9 cellular contexts compared by ENCODE assay signal in the genomic region with DNA sequence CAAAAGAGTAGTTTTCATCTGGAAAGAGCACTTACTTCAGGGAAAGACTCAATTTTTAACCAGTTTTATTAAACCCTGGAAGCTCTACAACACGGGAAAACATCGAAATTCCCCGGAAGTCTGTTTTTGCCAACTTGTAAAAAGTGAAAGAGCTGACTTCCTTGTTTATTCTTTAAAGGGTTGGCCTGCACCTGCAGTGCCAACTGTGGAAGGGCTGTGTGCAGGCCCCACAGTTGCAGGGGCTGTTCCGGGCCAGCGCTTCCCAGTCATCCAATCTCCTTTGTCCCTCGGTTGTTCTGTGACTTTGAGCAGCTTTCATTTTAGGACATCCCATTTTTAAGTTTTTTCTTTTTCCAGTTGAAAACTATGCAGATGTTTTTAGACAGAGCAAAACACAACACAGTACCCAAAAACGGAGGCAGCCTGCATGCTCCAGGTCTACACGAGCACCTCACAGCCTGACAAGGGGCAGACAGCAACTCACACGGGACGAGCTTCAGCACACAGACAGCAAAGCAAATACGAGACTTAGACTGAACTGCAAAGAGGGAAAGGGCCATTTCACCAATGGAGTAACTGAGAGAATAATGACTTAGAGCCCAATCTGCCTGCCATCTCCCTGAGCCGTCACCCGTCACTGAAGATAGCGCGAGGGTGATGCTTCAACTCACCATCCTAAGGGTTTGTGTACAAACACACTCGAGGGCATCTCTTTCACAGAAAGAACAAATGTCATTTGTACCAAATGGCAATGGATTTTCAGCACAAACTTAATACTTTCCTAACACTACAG.
DNase-seq lines count a peak whose midpoint lies in the region; ATAC-seq, FAIRE-seq and TF ChIP-seq lines count a peak whose summit lies in the region.
"Had no signal": no experiment of that assay in that cellular context is flagged by ENCODE, and none has a peak within 500 bp of the region (broad histone marks: within the 10 kb centered on the region; RNA-seq: fewer than 3 reads in every experiment).

No MANE protein-coding gene starts in this region.

- TF ChIP-seq CTCF in K562 (IDR thresholded peaks at IDR 0.05 in 2 of 3, conservative IDR thresholded peaks at IDR 0.05 in 1 of 3; ENCODE audit: insufficient read depth in 2 of 3, low read depth in 1 of 3, low read length in 3 of 3), result no peak
- no peak for TF ChIP-seq CTCF in nephron (IDR thresholded peaks at IDR 0.05; ENCODE audit: unreplicated experiment in 3 of 3)

- no peaks in the 10 kb centered on the region for H3K27me3 Mint-ChIP-seq in CD4-positive, CD25-positive, alpha-beta regulatory T cell
- H3K27me3 Mint-ChIP-seq in nephron (ENCODE audit: low read depth), result no peaks in the 10 kb centered on the region

- H3K27ac ChIP-seq in CD4-positive, CD25-positive, alpha-beta regulatory T cell (ENCODE audit: insufficient read depth, low read length, poor library complexity, severe bottlenecking), result no peak overlapping the region
- no peak overlapping the region for H3K27ac ChIP-seq in K562 (ENCODE audit: extremely low read depth, low read depth, low read length)

- no peak for ATAC-seq in CD4-positive, CD25-positive, alpha-beta regulatory T cell (ENCODE audit: low read depth in 2 of 2)
- ATAC-seq in GM21576 (IDR thresholded peaks at IDR 0.05; ENCODE audit: unreplicated experiment) (peak; percentile 56), K562 (no peak), HG03175 (IDR thresholded peaks at IDR 0.05; ENCODE audit: unreplicated experiment) (no peak)

- H3K4me3 Mint-ChIP-seq in CD4-positive, CD25-positive, alpha-beta regulatory T cell, result no peak overlapping the region
- H3K4me3 Mint-ChIP-seq in nephron, result no peak overlapping the region

- peaks cover 34% of the 10 kb centered on the region for H3K36me3 Mint-ChIP-seq in CD4-positive, CD25-positive, alpha-beta regulatory T cell
- H3K36me3 Mint-ChIP-seq in nephron (ENCODE audit: low read depth), result peaks cover 42% of the 10 kb centered on the region

- WGBS in K562 (ENCODE audit: insufficient coverage, low coverage, missing lambda C conversion rate), result 84% methylated on average over 16 of the region's 16 CpGs

- H3K9me1 ChIP-seq in K562 (ENCODE audit: control insufficient read depth, insufficient read depth, low read length), result no peaks in the 10 kb centered on the region

- FAIRE-seq in K562 (lab: Jason Lieb, UNC), result peak; percentile 64

- no peak for TF ChIP-seq RAD21 in K562 (CRISPR knock-in tag; conservative IDR thresholded peaks at IDR 0.05 in 1 of 2, IDR thresholded peaks at IDR 0.05 in 1 of 2)

- POLR2A ChIA-PET in K562 (lab: Yijun Ruan, JAX), result interaction anchor here (1.1 kb wide), 1 partner anchor 328 kb away, joined by 3 read pairs; no protein-coding TSS in a partner anchor

- H3K27me3 ChIP-seq in CD4-positive, CD25-positive, alpha-beta regulatory T cell (ENCODE audit: control insufficient read depth, insufficient read depth, low read length), result no peaks in the 10 kb centered on the region
- H3K27me3 ChIP-seq in K562 (ENCODE audit: control insufficient read depth in 2 of 2, insufficient read depth in 2 of 2, low read length in 2 of 2), result no peaks in the 10 kb centered on the region

- no peaks in the 10 kb centered on the region for H3K79me2 ChIP-seq in K562 (ENCODE audit: control insufficient read depth, insufficient read depth, low read length)

- H2AFZ ChIP-seq in K562 (ENCODE audit: low read depth, low read length), result no peak overlapping the region

- CTCF ChIA-PET in K562 (lab: Yijun Ruan, JAX; ENCODE audit: low intra/inter-chr PET ratio), result no interaction called here

- H3K4me2 ChIP-seq in K562 (ENCODE audit: insufficient read depth, low read length), result no peak overlapping the region

- DNase-seq in CD4-positive, CD25-positive, alpha-beta regulatory T cell, result no peak
- DNase-seq in K562 (ENCODE audit: extremely low read depth in 1 of 4, low spot score in 3 of 4) (no peak), HuH-7 (ENCODE audit: low spot score) (no peak), NCI-H774 (lab: John Stamatoyannopoulos, UW) (no peak)
- DNase-seq in stimulated activated CD4-positive, alpha-beta T cell treated with anti-CD3 and anti-CD28 coated beads, Interleukin-1b, Interleukin-23, amount 100 ng/mL, for 48 hours, result no peak
- DNase-seq: stimulated activated CD4-positive, alpha-beta T cell treated with anti-CD3 and anti-CD28 coated beads, Interleukin-2, amount 100 ng/mL, for 48 hours had no signal

- peak overlapping the region; percentile 50 to 81 (median 79) for H3K27ac Mint-ChIP-seq in CD4-positive, CD25-positive, alpha-beta regulatory T cell
- H3K27ac Mint-ChIP-seq in nephron, result peak overlapping the region; percentile 89 to 91 (median 89)

- H3K9me3 Mint-ChIP-seq in CD4-positive, CD25-positive, alpha-beta regulatory T cell, result no peaks in the 10 kb centered on the region
- no peaks in the 10 kb centered on the region for H3K9me3 Mint-ChIP-seq in nephron

- intact Hi-C loops in K562 (cut with micrococcal nuclease), result no loop called here

- in situ Hi-C loops in K562 (cut with MboI), result no loop called here

- peaks cover 87% of the 10 kb centered on the region for H3K36me3 ChIP-seq in CD4-positive, CD25-positive, alpha-beta regulatory T cell (ENCODE audit: control insufficient read depth, insufficient read depth, low read length)
- H3K36me3 ChIP-seq in K562 (ENCODE audit: control insufficient read depth, insufficient read depth, low read length), result peaks cover 58% of the 10 kb centered on the region; the same call in 2 of the 3 replicates

- BruUV-seq in K562 (replicated peaks; lab: Mats Ljungman, UMichigan), result no TSS peak

- H4K20me1 ChIP-seq in K562 (replicated peaks; ENCODE audit: control insufficient read depth, insufficient read depth, low read length), result no peaks in the 10 kb centered on the region

- TF ChIP-seq POLR2A in K562 (conservative IDR thresholded peaks at IDR 0.05), result no peak

- TF ChIP-seq EP300 in K562 (IDR thresholded peaks at IDR 0.05; ENCODE audit: low read length), result no peak

- H3K4me3 ChIP-seq in CD4-positive, CD25-positive, alpha-beta regulatory T cell (ENCODE audit: low read depth, low read length), result no peak overlapping the region
- no peak overlapping the region for H3K4me3 ChIP-seq in K562

- peaks cover 0 to 19% (median 14%) of the 10 kb centered on the region in 4 donors for H3K4me1 Mint-ChIP-seq in CD4-positive, CD25-positive, alpha-beta regulatory T cell
- H3K4me1 Mint-ChIP-seq in nephron, result peaks cover 38% of the 10 kb centered on the region

- H3K4me1 ChIP-seq in CD4-positive, CD25-positive, alpha-beta regulatory T cell (ENCODE audit: control insufficient read depth, insufficient read depth, low read length, poor library complexity, severe bottlenecking), result peaks cover 6% of the 10 kb centered on the region
- H3K4me1 ChIP-seq in K562 (replicated peaks in 1 of 2; ENCODE audit: control insufficient read depth in 2 of 2, insufficient read depth in 2 of 2, low read length in 2 of 2), result peaks cover 0 to 3% of the 10 kb centered on the region in 2 experiments; a peak in 1 of 5 replicates

- no peak overlapping the region for H3K9ac ChIP-seq in K562 (ENCODE audit: insufficient read depth in 1 of 2, low read depth in 2 of 2, low read length in 2 of 2)

- H3K9me3 ChIP-seq in CD4-positive, CD25-positive, alpha-beta regulatory T cell (ENCODE audit: control insufficient read depth in 2 of 2, low read length in 2 of 2), result no peaks in the 10 kb centered on the region
- H3K9me3 ChIP-seq in K562 (replicated peaks; ENCODE audit: control insufficient read depth, insufficient read depth, low read depth, low read length), result no peaks in the 10 kb centered on the region

TF ChIP-seq in K562, 482 proteins besides CTCF, POLR2A, EP300 and RAD21:
- TF ChIP-seq ZNF592 (IDR thresholded peaks at IDR 0.05), result no peak
- TF ChIP-seq, protein P1, sequence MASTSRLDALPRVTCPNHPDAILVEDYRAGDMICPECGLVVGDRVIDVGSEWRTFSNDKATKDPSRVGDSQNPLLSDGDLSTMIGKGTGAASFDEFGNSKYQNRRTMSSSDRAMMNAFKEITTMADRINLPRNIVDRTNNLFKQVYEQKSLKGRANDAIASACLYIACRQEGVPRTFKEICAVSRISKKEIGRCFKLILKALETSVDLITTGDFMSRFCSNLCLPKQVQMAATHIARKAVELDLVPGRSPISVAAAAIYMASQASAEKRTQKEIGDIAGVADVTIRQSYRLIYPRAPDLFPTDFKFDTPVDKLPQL (IDR thresholded peaks at IDR 0.05; ENCODE audit: extremely low read depth, insufficient read length), result no peak
